8 cellular contexts compared by ENCODE assay signal in genomic region chr3:69120879-69121464, GRCh38. TPM values are rescaled to one million over a fixed set of nuclear protein-coding genes. Genes with fewer than 3 reads are reported as not detected.
DNase-seq lines count a peak whose midpoint lies in the region; ATAC-seq and TF ChIP-seq lines count a peak whose summit lies in the region.

No MANE protein-coding gene starts in this region.

- CTCF ChIA-PET in activated naive CD4-positive, alpha-beta T cell treated with anti-CD3 and anti-CD28 coated beads, Interleukin-2, amount 10 ng/mL, durations not matched to agents 7 days and 5 days (lab: Charles Lee) = interaction anchor here (0.6 to 6.7 kb wide), 30 partner anchors 9 to 551 kb away, joined by 3 to 78 read pairs (median 4); partner anchors contain the start of gene FRMD4B

- H3K36me3 ChIP-seq in heart right ventricle = peaks cover 0 to 6% (median 0%) of the 10 kb centered on the region in 9 donors

- H3K36me3 Mint-ChIP-seq in activated naive CD4-positive, alpha-beta T cell treated with anti-CD3 and anti-CD28 coated beads, Interleukin-2, amount 10 ng/mL, durations not matched to agents 7 days and 5 days = no peaks in the 10 kb centered on the region

- TF ChIP-seq CTCF in LNCaP clone FGC (IDR thresholded peaks at IDR 0.05; ENCODE audit: control insufficient read depth, extremely low read depth, insufficient read depth) (peak; percentile 91), heart right ventricle (IDR thresholded peaks at IDR 0.05) (peak; percentile 78 to 98 (median 93))

- no peak overlapping the region for H3K4me3 ChIP-seq in LNCaP clone FGC (ENCODE audit: low read depth, low read length)
- H3K4me3 ChIP-seq in heart right ventricle = peak overlapping the region in 9 of 10 donors; percentile 28 to 58 (median 49)

- no peaks in the 10 kb centered on the region for H3K4me1 Mint-ChIP-seq in activated naive CD4-positive, alpha-beta T cell treated with anti-CD3 and anti-CD28 coated beads, Interleukin-2, amount 10 ng/mL, durations not matched to agents 7 days and 5 days

- ATAC-seq in GM21576 (IDR thresholded peaks at IDR 0.05; ENCODE audit: unreplicated experiment) (peak; percentile 85), heart right ventricle (peak in 6 of 8 donors; percentile 38 to 61 (median 44))

- H3K9me3 ChIP-seq in heart right ventricle = no peaks in the 10 kb centered on the region

- H3K4me1 ChIP-seq in heart right ventricle = peaks cover 0 to 10% (median 6%) of the 10 kb centered on the region in 9 donors

- H3K27ac Mint-ChIP-seq in activated naive CD4-positive, alpha-beta T cell treated with anti-CD3 and anti-CD28 coated beads, Interleukin-2, amount 10 ng/mL, durations not matched to agents 7 days and 5 days = no peak overlapping the region

- DNase-seq in Daoy (ENCODE audit: low read depth) = peak; percentile 68
- peak; percentile 77 for DNase-seq in LNCaP clone FGC (ENCODE audit: low read depth)
- DNase-seq in SK-N-DZ (ENCODE audit: low spot score) = peak; percentile 79
- peak; percentile 88 for DNase-seq in activated naive CD4-positive, alpha-beta T cell treated with anti-CD3 and anti-CD28 coated beads, Interleukin-2, amount 10 ng/mL, durations not matched to agents 7 days and 5 days
- DNase-seq in heart right ventricle = peak in 1 of 2 donors; percentile 77
- peak; percentile 65 for DNase-seq in retina
- no peak for DNase-seq in cerebellar nuclear complex (lab: John Stamatoyannopoulos, UW)

- no peaks in the 10 kb centered on the region for H3K27me3 ChIP-seq in heart right ventricle

- no peaks in the 10 kb centered on the region for H3K9me3 Mint-ChIP-seq in activated naive CD4-positive, alpha-beta T cell treated with anti-CD3 and anti-CD28 coated beads, Interleukin-2, amount 10 ng/mL, durations not matched to agents 7 days and 5 days

- intact Hi-C loops in heart right ventricle (cut with DNase I) = loop anchor here in 2 of 10 donors (1.0 to 5.0 kb wide), 2 partner anchors 39 to 185 kb away; partner anchors contain the start of genes ARL6IP5 (in 2 of the 2) and UBA3 (in 2 of the 2)

- 0% methylated on average over 1 of the region's 1 CpG for WGBS in heart right ventricle, 2 donors

- peaks cover 21% of the 10 kb centered on the region for H3K27me3 Mint-ChIP-seq in activated naive CD4-positive, alpha-beta T cell treated with anti-CD3 and anti-CD28 coated beads, Interleukin-2, amount 10 ng/mL, durations not matched to agents 7 days and 5 days

- H3K4me3 Mint-ChIP-seq in activated naive CD4-positive, alpha-beta T cell treated with anti-CD3 and anti-CD28 coated beads, Interleukin-2, amount 10 ng/mL, durations not matched to agents 7 days and 5 days = no peak overlapping the region

- H3K27ac ChIP-seq in heart right ventricle = peak overlapping the region in 9 of 10 donors; percentile 62 to 88 (median 74)

RNA-seq across cellular contexts. Expression of gene LMOD3, which starts 1.4 kb away (rescaled TPM):
- not detected in 2 replicates for total RNA-seq in Daoy (2014; rRNA removed; shearing (Covaris generic))
- not detected in 2 replicates for polyA plus RNA-seq in SK-N-DZ (2014; cell fraction: cytosol; rRNA removed)
- polyA plus RNA-seq in SK-N-DZ (2014; cell fraction: nucleus; rRNA removed) = 0.06 TPM in 1 of 2 replicates, not detected in the other
- 100 to 1,000 TPM; 122 to 240 (median 188) TPM for total RNA-seq in heart right ventricle
- polyA plus RNA-seq in heart right ventricle = 10 to 100 TPM; 28.6 to 96.1 TPM

RNA-seq across cellular contexts. Expression of gene ARL6IP5, which starts 36.2 kb away (rescaled TPM):
- total RNA-seq in Daoy (2014; rRNA removed; shearing (Covaris generic)) = 31.6 and 36.2 TPM in 2 replicates
- polyA plus RNA-seq in SK-N-DZ (2014; cell fraction: cytosol; rRNA removed) = 17.7 and 18.9 TPM in 2 replicates
- 12.4 and 17.5 TPM in 2 replicates for polyA plus RNA-seq in SK-N-DZ (2014; cell fraction: nucleus; rRNA removed)
- total RNA-seq in heart right ventricle = 100 to 1,000 TPM; 151 to 226 (median 195) TPM
- 100 to 1,000 TPM; 156 to 224 TPM for polyA plus RNA-seq in heart right ventricle

RNA-seq across cellular contexts. Expression of gene UBA3, which starts 40.8 kb away (rescaled TPM):
- 59.1 and 71.0 TPM in 2 replicates for total RNA-seq in Daoy (2014; rRNA removed; shearing (Covaris generic))
- polyA plus RNA-seq in SK-N-DZ (2014; cell fraction: cytosol; rRNA removed) = 56.6 and 59.8 TPM in 2 replicates
- 125 and 150 TPM in 2 replicates for polyA plus RNA-seq in SK-N-DZ (2014; cell fraction: nucleus; rRNA removed)
- 100 to 1,000 TPM in 3 of 10 donors, 10 to 100 TPM in 7; 73.6 to 119 (median 87.2) TPM for total RNA-seq in heart right ventricle
- 10 to 100 TPM; 36.7 to 45.1 TPM for polyA plus RNA-seq in heart right ventricle

Comparison
In these comparisons a context has a peak if more than half of its experiments do, and no peak if none do; other contexts are left out.
1. DNase-seq: peak in Daoy (single experiment), LNCaP clone FGC (single experiment), SK-N-DZ (single experiment), activated naive CD4-positive, alpha-beta T cell treated with anti-CD3 and anti-CD28 coated beads, Interleukin-2, amount 10 ng/mL, durations not matched to agents 7 days and 5 days (single experiment) and retina (single experiment); none in cerebellar nuclear complex (0 of 2).
2. RNA of gene LMOD3, which starts 1.4 kb away (total RNA-seq): 122 to 240 TPM in heart right ventricle; not detected in Daoy; every median in the first group is over 100 times any median in the second.